In the genomic region with DNA sequence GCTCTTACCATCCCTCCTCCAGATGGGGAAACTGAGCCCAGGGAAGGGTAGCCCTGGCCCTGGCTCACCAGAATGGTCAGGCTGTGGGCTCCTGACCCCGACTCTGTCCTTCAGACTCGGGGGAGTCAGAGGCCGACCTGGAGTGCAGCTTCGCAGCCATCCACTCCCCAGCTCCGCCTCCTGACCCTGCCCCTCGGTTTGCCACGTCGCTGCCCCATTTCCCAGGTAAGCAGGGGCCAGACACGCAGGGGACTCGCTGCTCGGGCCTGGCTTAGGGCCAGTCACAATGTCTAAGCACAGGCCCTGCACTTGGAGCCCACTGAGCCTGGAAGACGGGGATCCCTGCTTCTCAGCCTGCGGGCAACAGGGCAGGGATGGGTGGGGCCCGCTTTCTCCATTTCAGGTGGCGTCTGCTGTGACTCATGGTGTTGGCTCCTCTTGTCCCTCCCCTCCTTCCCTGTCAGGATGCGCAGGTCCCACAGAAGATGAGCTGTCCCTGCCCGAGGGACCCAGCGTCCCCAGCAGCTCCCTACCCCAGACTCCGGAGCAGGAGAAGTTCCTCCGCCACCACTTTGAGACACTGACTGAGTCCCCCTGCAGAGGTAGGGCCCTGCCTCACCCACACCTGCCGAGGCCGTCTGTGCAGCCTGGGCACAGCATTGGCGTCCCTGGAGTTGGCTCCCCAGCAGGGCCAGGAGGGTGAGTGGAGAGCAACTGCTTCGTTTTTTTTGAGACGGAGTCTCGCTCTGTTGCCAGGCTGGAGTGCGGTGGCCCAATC, we compare ENCODE assay signal across 2 cellular contexts.
TF ChIP-seq lines count a peak whose summit lies in the region.

No MANE protein-coding gene starts in this region.

TF ChIP-seq in HEK293, 187 proteins besides CTCF, POLR2A, EP300 and RAD21 (continues in another document):
- TF ChIP-seq GLI4 (tag by site-specific recombination; IDR thresholded peaks at IDR 0.05) (no peak), ZNF354C (tag by site-specific recombination; IDR thresholded peaks at IDR 0.05; ENCODE audit: borderline replicate concordance, low read depth) (no peak), ZNF138 (tag by site-specific recombination; IDR thresholded peaks at IDR 0.05; ENCODE audit: borderline replicate concordance) (no peak), ZNF404 (tag by site-specific recombination; IDR thresholded peaks at IDR 0.05) (no peak), ZBTB49 (tag by site-specific recombination; IDR thresholded peaks at IDR 0.05; ENCODE audit: low read depth) (no peak), MYNN (tag by site-specific recombination; IDR thresholded peaks at IDR 0.05; ENCODE audit: borderline replicate concordance) (0 out of 2 replicates have a peak, but pooled peaks have one; percentile 21), MZF1 (tag by site-specific recombination; IDR thresholded peaks at IDR 0.05; ENCODE audit: borderline replicate concordance) (no peak), PRDM6 (tag by site-specific recombination; IDR thresholded peaks at IDR 0.05) (no peak), HIC1 (tag by site-specific recombination; IDR thresholded peaks at IDR 0.05) (0 out of 2 replicates have a peak, but pooled peaks have one; percentile 11), KLF1 (tag by site-specific recombination; IDR thresholded peaks at IDR 0.05) (0 out of 2 replicates have a peak, but pooled peaks have one; percentile 7), AEBP2 (tag by site-specific recombination; IDR thresholded peaks at IDR 0.05; ENCODE audit: borderline replicate concordance) (no peak), ZBTB17 (tag by site-specific recombination; IDR thresholded peaks at IDR 0.05) (no peak), ZNF433 (tag by site-specific recombination; IDR thresholded peaks at IDR 0.05; ENCODE audit: low read depth) (no peak), ZNF560 (tag by site-specific recombination; IDR thresholded peaks at IDR 0.05; ENCODE audit: borderline replicate concordance) (no peak), MEIS1 (CRISPR knock-in tag; IDR thresholded peaks at IDR 0.05; ENCODE audit: borderline replicate concordance) (no peak), ZNF600 (tag by site-specific recombination; IDR thresholded peaks at IDR 0.05) (peak; percentile 94), ZFP69B (tag by site-specific recombination; IDR thresholded peaks at IDR 0.05) (peak; percentile 84), ZBTB1 (tag by site-specific recombination; IDR thresholded peaks at IDR 0.05) (no peak), ZNF621 (tag by site-specific recombination; IDR thresholded peaks at IDR 0.05) (no peak)

TF ChIP-seq in K562, 482 proteins besides CTCF, POLR2A, EP300 and RAD21:
- peak; percentile 27 for TF ChIP-seq RBM22 (IDR thresholded peaks at IDR 0.05; ENCODE audit: low read depth, low read length, poor library complexity, severe bottlenecking)
- TF ChIP-seq CCAR2 (IDR thresholded peaks at IDR 0.05; ENCODE audit: low read depth, low read length), result no peak
